ENCODE assay signal across 1 cellular context in the genomic region with DNA sequence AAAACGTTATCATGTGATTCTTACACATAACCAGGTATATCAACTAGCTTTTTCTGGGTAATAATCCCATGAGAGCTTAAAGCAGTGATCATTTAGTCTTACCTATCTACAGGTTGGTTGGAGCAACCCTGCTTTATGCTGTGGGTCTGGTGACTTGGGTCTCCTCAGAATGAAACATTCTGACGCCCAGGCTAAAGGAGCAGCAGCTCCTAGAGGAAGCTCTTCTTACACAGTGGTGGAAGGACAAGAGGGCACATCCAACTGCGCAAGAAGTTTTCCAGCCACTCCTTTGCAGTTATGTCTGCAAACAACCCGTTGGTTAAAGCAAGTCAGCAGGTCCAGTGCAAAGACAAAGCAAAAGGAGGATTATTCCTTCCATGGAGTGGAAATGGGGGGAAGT.
TF ChIP-seq lines count a peak whose summit lies in the region.

No MANE protein-coding gene starts in this region.

TF ChIP-seq in IMR-90, 13 proteins besides CTCF, POLR2A, EP300 and RAD21 (continued from another document):
- TF ChIP-seq, protein P1, sequence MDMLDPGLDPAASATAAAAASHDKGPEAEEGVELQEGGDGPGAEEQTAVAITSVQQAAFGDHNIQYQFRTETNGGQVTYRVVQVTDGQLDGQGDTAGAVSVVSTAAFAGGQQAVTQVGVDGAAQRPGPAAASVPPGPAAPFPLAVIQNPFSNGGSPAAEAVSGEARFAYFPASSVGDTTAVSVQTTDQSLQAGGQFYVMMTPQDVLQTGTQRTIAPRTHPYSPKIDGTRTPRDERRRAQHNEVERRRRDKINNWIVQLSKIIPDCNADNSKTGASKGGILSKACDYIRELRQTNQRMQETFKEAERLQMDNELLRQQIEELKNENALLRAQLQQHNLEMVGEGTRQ (IDR thresholded peaks at IDR 0.05; ENCODE audit: low read depth, low read length), result no peak
- TF ChIP-seq CHD1 (IDR thresholded peaks at IDR 0.05; ENCODE audit: low read depth, low read length) (no peak), CEBPB (IDR thresholded peaks at IDR 0.05; ENCODE audit: low read depth, low read length) (no peak)
